Comparison of ENCODE assay signal across 22 cellular contexts in the genomic region with DNA sequence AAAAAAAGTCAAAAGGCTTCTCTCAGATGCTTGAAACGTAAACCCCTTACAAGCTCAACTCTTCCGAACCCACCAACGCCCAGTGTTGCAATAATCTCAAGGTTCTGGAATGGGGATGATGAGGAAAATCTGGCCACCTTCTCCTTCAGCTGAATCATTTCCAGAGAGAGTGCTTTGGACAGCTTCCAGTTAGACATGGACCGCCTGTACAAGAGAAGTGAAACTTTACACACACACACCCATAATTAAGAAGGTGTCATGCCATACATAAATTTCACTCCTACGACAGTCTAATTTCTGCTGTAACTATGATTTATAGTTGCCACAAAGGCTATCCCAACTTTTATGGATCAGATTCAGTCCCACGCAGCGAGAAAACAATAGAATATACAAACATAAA.
DNase-seq lines count a peak whose midpoint lies in the region; ATAC-seq, FAIRE-seq and TF ChIP-seq lines count a peak whose summit lies in the region.
"Had no signal": no experiment of that assay in that cellular context is flagged by ENCODE, and none has a peak within 500 bp of the region (broad histone marks: within the 10 kb centered on the region; RNA-seq: fewer than 3 reads in every experiment).

No MANE protein-coding gene starts in this region.

- no peaks in the 10 kb centered on the region for H3K79me2 ChIP-seq in OCI-LY3 (ENCODE audit: low read length)

- no peaks in the 10 kb centered on the region for H3K9me3 Mint-ChIP-seq in activated T-helper 1 cell treated with anti-CD3 and anti-CD28 coated beads, Interleukin-12 subunit alpha, Interleukin-12 subunit beta, Interleukin-2, Interleukin-4 antibody, amounts not matched to agents 30 ng/mL and 10 ng/mL and 1 ng/mL, durations not matched to agents 14 hours and 24 hours and 36 hours
- H3K9me3 Mint-ChIP-seq: natural killer cell had no signal

- H3K36me3 ChIP-seq in OCI-LY3 (replicated peaks; ENCODE audit: low read depth, low read length) (no peaks in the 10 kb centered on the region), small intestine (ENCODE audit: control insufficient read depth in 2 of 2, insufficient read depth in 2 of 2, low read length in 2 of 2) (peaks cover 0 to 3% of the 10 kb centered on the region in 2 donors), adrenal gland (replicated peaks in 1 of 2) (no peaks in the 10 kb centered on the region)

- no peak overlapping the region for H3K4me3 Mint-ChIP-seq in activated T-helper 1 cell treated with anti-CD3 and anti-CD28 coated beads, Interleukin-12 subunit alpha, Interleukin-12 subunit beta, Interleukin-2, Interleukin-4 antibody, amounts not matched to agents 30 ng/mL and 10 ng/mL and 1 ng/mL, durations not matched to agents 14 hours and 24 hours and 36 hours
- H3K4me3 Mint-ChIP-seq: activated naive CD8-positive, alpha-beta T cell; CD14-positive monocyte; natural killer cell had no signal

- intact Hi-C loops in activated T-helper 1 cell treated with anti-CD3 and anti-CD28 coated beads, Interleukin-12 subunit alpha, Interleukin-12 subunit beta, Interleukin-2, Interleukin-4 antibody, amounts not matched to agents 30 ng/mL and 10 ng/mL and 1 ng/mL, durations not matched to agents 14 hours and 24 hours and 36 hours (cut with micrococcal nuclease), result no loop called here
- intact Hi-C loops in adrenal gland (cut with DNase I), result no loop called here

- ATAC-seq in GM19395 (IDR thresholded peaks at IDR 0.05; ENCODE audit: unreplicated experiment), result no peak
- ATAC-seq: natural killer cell, Panc1, psoas muscle had no signal

- no peaks in the 10 kb centered on the region for H3K4me1 Mint-ChIP-seq in activated T-helper 1 cell treated with anti-CD3 and anti-CD28 coated beads, Interleukin-12 subunit alpha, Interleukin-12 subunit beta, Interleukin-2, Interleukin-4 antibody, amounts not matched to agents 30 ng/mL and 10 ng/mL and 1 ng/mL, durations not matched to agents 14 hours and 24 hours and 36 hours (ENCODE audit: low read depth)
- H3K4me1 Mint-ChIP-seq: natural killer cell had no signal

- H3K27ac ChIP-seq in OCI-LY3 (ENCODE audit: low read length) (no peak overlapping the region), small intestine (ENCODE audit: low read depth in 1 of 2, low read length in 1 of 2) (no peak overlapping the region), adrenal gland (no peak overlapping the region)
- H3K27ac ChIP-seq: 22Rv1, psoas muscle had no signal

- H3K27ac Mint-ChIP-seq in activated T-helper 1 cell treated with anti-CD3 and anti-CD28 coated beads, Interleukin-12 subunit alpha, Interleukin-12 subunit beta, Interleukin-2, Interleukin-4 antibody, amounts not matched to agents 30 ng/mL and 10 ng/mL and 1 ng/mL, durations not matched to agents 14 hours and 24 hours and 36 hours, result no peak overlapping the region
- H3K27ac Mint-ChIP-seq: activated naive CD8-positive, alpha-beta T cell; CD14-positive monocyte; natural killer cell had no signal

- H3K36me3 Mint-ChIP-seq in activated T-helper 1 cell treated with anti-CD3 and anti-CD28 coated beads, Interleukin-12 subunit alpha, Interleukin-12 subunit beta, Interleukin-2, Interleukin-4 antibody, amounts not matched to agents 30 ng/mL and 10 ng/mL and 1 ng/mL, durations not matched to agents 14 hours and 24 hours and 36 hours (ENCODE audit: low read depth), result no peaks in the 10 kb centered on the region
- H3K36me3 Mint-ChIP-seq: CD14-positive monocyte, natural killer cell had no signal

- H3K27me3 Mint-ChIP-seq in activated T-helper 1 cell treated with anti-CD3 and anti-CD28 coated beads, Interleukin-12 subunit alpha, Interleukin-12 subunit beta, Interleukin-2, Interleukin-4 antibody, amounts not matched to agents 30 ng/mL and 10 ng/mL and 1 ng/mL, durations not matched to agents 14 hours and 24 hours and 36 hours (ENCODE audit: insufficient read depth), result no peaks in the 10 kb centered on the region

- FAIRE-seq in small intestine (lab: Jason Lieb, UNC), result peak; percentile 44

- TF ChIP-seq POLR2A in adrenal gland (IDR thresholded peaks at IDR 0.05), result no peak

- H2AFZ ChIP-seq in OCI-LY3 (ENCODE audit: low read depth, low read length), result no peak overlapping the region

- TF ChIP-seq CTCF in OCI-LY3 (IDR thresholded peaks at IDR 0.05; ENCODE audit: low read depth, low read length), result no peak
- TF ChIP-seq CTCF in fibroblast of pulmonary artery (IDR thresholded peaks at IDR 0.05; ENCODE audit: low read length, missing control alignments), result no peak
- TF ChIP-seq CTCF in adrenal gland (IDR thresholded peaks at IDR 0.05), result no peak

- H3K9me3 ChIP-seq in OCI-LY3 (ENCODE audit: insufficient read depth, low read length), result no peaks in the 10 kb centered on the region
- no peaks in the 10 kb centered on the region for H3K9me3 ChIP-seq in small intestine (ENCODE audit: control insufficient read depth, low read depth)
- no peaks in the 10 kb centered on the region for H3K9me3 ChIP-seq in adrenal gland (replicated peaks in 1 of 3)
- H3K9me3 ChIP-seq: psoas muscle had no signal

- DNase-seq in DMS153 (lab: John Stamatoyannopoulos, UW) (peak; percentile 7), DMS153 treated with DMSO at 0.1 percent for 48 hours (lab: John Stamatoyannopoulos, UW; ENCODE audit: unreplicated experiment) (no peak), fibroblast of pulmonary artery (ENCODE audit: low read depth) (peak; percentile 66), small intestine (peak; percentile 85), adrenal gland (no peak)
- DNase-seq in activated T-helper 1 cell treated with anti-CD3 and anti-CD28 coated beads, Interleukin-12 subunit alpha, Interleukin-12 subunit beta, Interleukin-2, Interleukin-4 antibody, amounts not matched to agents 30 ng/mL and 10 ng/mL and 1 ng/mL, durations not matched to agents 14 hours and 24 hours and 36 hours (ENCODE audit: low spot score), result no peak
- DNase-seq: activated CD4-positive, alpha-beta T cell treated with anti-CD3 and anti-CD28 coated beads, Interleukin-2, amount 50 U/mL, for 48 hours; activated T-cell treated with anti-CD3 and anti-CD28 coated beads, Interleukin-2, amount 50 U/mL, for 48 hours; central memory CD4-positive, alpha-beta T cell; Karpas-422; natural killer cell; NCI-H1694 treated with DMSO at 0.1 percent for 48 hours; NCI-H524; psoas muscle; stimulated activated naive CD4-positive, alpha-beta T cell treated with Interleukin-2 at 50 U/mL for 16 hours had no signal

- 17 to 42% (median 25%) methylated on average over 7 of the region's 7 CpGs for WGBS in small intestine, 3 donors
- 55 to 60% (median 59%) methylated on average over 7 of the region's 7 CpGs for WGBS in adrenal gland, 4 donors

- H3K4me3 ChIP-seq in OCI-LY3 (ENCODE audit: low read length), result no peak overlapping the region
- H3K4me3 ChIP-seq in fibroblast of pulmonary artery (replicated peaks; ENCODE audit: low read depth, low read length), result no peak overlapping the region
- H3K4me3 ChIP-seq in small intestine (ENCODE audit: low read depth in 1 of 2, low read length in 2 of 2), result no peak overlapping the region
- H3K4me3 ChIP-seq in adrenal gland, result no peak overlapping the region
- H3K4me3 ChIP-seq: lung, psoas muscle had no signal

- peaks cover 5% of the 10 kb centered on the region for H3K4me1 ChIP-seq in OCI-LY3 (ENCODE audit: low read length)
- no peaks in the 10 kb centered on the region for H3K4me1 ChIP-seq in small intestine (ENCODE audit: control insufficient read depth in 2 of 2, insufficient read depth in 1 of 2, low read depth in 1 of 2, low read length in 1 of 2)
- no peaks in the 10 kb centered on the region for H3K4me1 ChIP-seq in adrenal gland (replicated peaks in 1 of 2)
- H3K4me1 ChIP-seq: psoas muscle had no signal

- H3K4me2 ChIP-seq in OCI-LY3 (ENCODE audit: low read length), result 0 out of 2 replicates have a peak overlapping the region, but pooled peaks have one; percentile 19

- H4K20me1 ChIP-seq in OCI-LY3 (ENCODE audit: insufficient read depth, low read length), result no peaks in the 10 kb centered on the region

- H3K9ac ChIP-seq in OCI-LY3 (ENCODE audit: low read length), result no peak overlapping the region

- H3K27me3 ChIP-seq in OCI-LY3 (ENCODE audit: low read depth, low read length) (no peaks in the 10 kb centered on the region), small intestine (ENCODE audit: control insufficient read depth in 2 of 2, insufficient read depth in 2 of 2, low read length in 2 of 2) (no peaks in the 10 kb centered on the region), adrenal gland (no peaks in the 10 kb centered on the region)

Comparison
In these comparisons a context has a peak if more than half of its experiments do, and no peak if none do; other contexts are left out.
1. DNase-seq: peak in DMS153 (single experiment), fibroblast of pulmonary artery (single experiment) and small intestine (single experiment); none in DMS153 treated with DMSO at 0.1 percent for 48 hours (single experiment), activated T-helper 1 cell treated with anti-CD3 and anti-CD28 coated beads, Interleukin-12 subunit alpha, Interleukin-12 subunit beta, Interleukin-2, Interleukin-4 antibody, amounts not matched to agents 30 ng/mL and 10 ng/mL and 1 ng/mL, durations not matched to agents 14 hours and 24 hours and 36 hours (single experiment) and adrenal gland (0 of 7).